ENCODE assay signal across 9 cellular contexts in genomic region chr17:35889818-35890773, GRCh38. TPM values are rescaled to one million over a fixed set of nuclear protein-coding genes. Genes with fewer than 3 reads are reported as not detected.
A peak's percentile ranks its signal among the peaks of the same experiment; 100 is the strongest.
DNase-seq lines count a peak whose midpoint lies in the region; ATAC-seq and TF ChIP-seq lines count a peak whose summit lies in the region.
"Had no signal": no experiment of that assay in that cellular context is flagged by ENCODE, and none has a peak within 500 bp of the region (broad histone marks: within the 10 kb centered on the region; RNA-seq: fewer than 3 reads in every experiment).

No MANE protein-coding gene starts in this region.

- peak overlapping the region; percentile 28 for H3K27ac Mint-ChIP-seq in activated T-helper 17 cell treated with anti-CD3 and anti-CD28 coated beads, Interleukin-2, amount 50 U/mL, for 72 hours
- H3K27ac Mint-ChIP-seq in stimulated activated naive B cell treated with anti-CD40 and anti-IgM and Interleukin-4, amounts not matched to agents 10 μg/mL and 1 μg/mL and 100 μg/mL, for 72 hours = no peak overlapping the region

- no peak overlapping the region for H3K4me3 ChIP-seq in AG04449 (ENCODE audit: low read depth, low read length)

- peak; percentile 36 for DNase-seq in AG04449 (ENCODE audit: low read depth, low spot score)
- DNase-seq in HEK293T (ENCODE audit: extremely low spot score) = no peak
- peak; percentile 19 for DNase-seq in kidney glomerular epithelial cell (lab: John Stamatoyannopoulos, UW)
- DNase-seq in stimulated activated naive B cell treated with anti-CD40 and anti-IgM and Interleukin-4, amounts not matched to agents 10 μg/mL and 1 μg/mL and 100 μg/mL, for 72 hours = no peak

- no peaks in the 10 kb centered on the region for H3K27me3 Mint-ChIP-seq in activated T-helper 17 cell treated with anti-CD3 and anti-CD28 coated beads, Interleukin-2, amount 50 U/mL, for 72 hours
- H3K27me3 Mint-ChIP-seq in stimulated activated naive B cell treated with anti-CD40 and anti-IgM and Interleukin-4, amounts not matched to agents 10 μg/mL and 1 μg/mL and 100 μg/mL, for 72 hours = no peaks in the 10 kb centered on the region

- no peaks in the 10 kb centered on the region for H3K9me3 Mint-ChIP-seq in activated T-helper 17 cell treated with anti-CD3 and anti-CD28 coated beads, Interleukin-2, amount 50 U/mL, for 72 hours
- H3K9me3 Mint-ChIP-seq in stimulated activated naive B cell treated with anti-CD40 and anti-IgM and Interleukin-4, amounts not matched to agents 10 μg/mL and 1 μg/mL and 100 μg/mL, for 72 hours = no peaks in the 10 kb centered on the region

- POLR2A ChIA-PET in AG04449 (lab: Yijun Ruan, JAX) (no interaction called here), HEK293T (lab: Yijun Ruan, JAX) (interaction anchor here (0.8 to 1.4 kb wide), 2 partner anchors 9 to 41 kb away, joined by 3 to 4 read pairs; partner anchors contain the start of gene RDM1)

- ATAC-seq in activated T-helper 17 cell treated with anti-CD3 and anti-CD28 coated beads, Interleukin-2, amount 50 U/mL, for 72 hours (replicated peaks) = no peak
- ATAC-seq in GM21737 (IDR thresholded peaks at IDR 0.05; ENCODE audit: unreplicated experiment) (no peak), GM18858 (IDR thresholded peaks at IDR 0.05; ENCODE audit: unreplicated experiment) (no peak), HG03039 (IDR thresholded peaks at IDR 0.05; ENCODE audit: unreplicated experiment) (no peak)
- no peak for ATAC-seq in stimulated activated naive B cell treated with anti-CD40 and anti-IgM and Interleukin-4, amounts not matched to agents 10 μg/mL and 1 μg/mL and 100 μg/mL, for 72 hours (replicated peaks)

- H3K4me1 Mint-ChIP-seq in activated T-helper 17 cell treated with anti-CD3 and anti-CD28 coated beads, Interleukin-2, amount 50 U/mL, for 72 hours = peaks cover 34% of the 10 kb centered on the region
- H3K4me1 Mint-ChIP-seq in stimulated activated naive B cell treated with anti-CD40 and anti-IgM and Interleukin-4, amounts not matched to agents 10 μg/mL and 1 μg/mL and 100 μg/mL, for 72 hours = peaks cover 4 to 6% of the 10 kb centered on the region in 2 donors

- H3K36me3 Mint-ChIP-seq in activated T-helper 17 cell treated with anti-CD3 and anti-CD28 coated beads, Interleukin-2, amount 50 U/mL, for 72 hours (ENCODE audit: low read depth) = no peaks in the 10 kb centered on the region
- H3K36me3 Mint-ChIP-seq in stimulated activated naive B cell treated with anti-CD40 and anti-IgM and Interleukin-4, amounts not matched to agents 10 μg/mL and 1 μg/mL and 100 μg/mL, for 72 hours = peaks cover 0 to 2% of the 10 kb centered on the region in 2 donors

- no peak overlapping the region for H3K4me3 Mint-ChIP-seq in activated T-helper 17 cell treated with anti-CD3 and anti-CD28 coated beads, Interleukin-2, amount 50 U/mL, for 72 hours
- H3K4me3 Mint-ChIP-seq in stimulated activated naive B cell treated with anti-CD40 and anti-IgM and Interleukin-4, amounts not matched to agents 10 μg/mL and 1 μg/mL and 100 μg/mL, for 72 hours = no peak overlapping the region

- TF ChIP-seq CTCF in AG04449 (IDR thresholded peaks at IDR 0.05; ENCODE audit: insufficient read depth, low read length, missing control alignments) = no peak

- CTCF ChIA-PET in AG04449 (lab: Yijun Ruan, JAX) = interaction anchor here (0.6 to 0.7 kb wide), 2 partner anchors 40 to 43 kb away, joined by 3 read pairs; no protein-coding TSS in a partner anchor
- CTCF ChIA-PET in HEK293T (lab: Yijun Ruan, JAX) = interaction anchor here (1.6 kb wide), 1 partner anchor 126 kb away, joined by 3 read pairs; no protein-coding TSS in a partner anchor

TF ChIP-seq in HEK293T, 16 proteins besides CTCF, POLR2A, EP300 and RAD21:
- TF ChIP-seq SP1 (IDR thresholded peaks at IDR 0.05) (no peak), ZNF384 (IDR thresholded peaks at IDR 0.05) (peak; percentile 57; the same call in 1 of the 2 replicates)

RNA-seq across cellular contexts. Expression of gene CCL5, which starts 9.9 kb away (rescaled TPM):
- 10 to 100 TPM; 17.2 to 22.5 TPM for total RNA-seq in activated T-helper 17 cell treated with anti-CD3 and anti-CD28 coated beads, Interleukin-2, amount 50 U/mL, for 72 hours

RNA-seq across cellular contexts. Expression of gene HEATR9, which starts 21.4 kb away (rescaled TPM):
- under 1 TPM in 1 of 2 donors, not detected in 1; 0.24 TPM for total RNA-seq in activated T-helper 17 cell treated with anti-CD3 and anti-CD28 coated beads, Interleukin-2, amount 50 U/mL, for 72 hours

RNA-seq across cellular contexts. Expression of gene RDM1, which starts 40.5 kb away (rescaled TPM):
- total RNA-seq in activated T-helper 17 cell treated with anti-CD3 and anti-CD28 coated beads, Interleukin-2, amount 50 U/mL, for 72 hours = 1 to 10 TPM; 2.0 to 4.3 TPM

RNA-seq across cellular contexts. Expression of gene LYZL6, which starts 53.4 kb away (rescaled TPM):
- total RNA-seq in activated T-helper 17 cell treated with anti-CD3 and anti-CD28 coated beads, Interleukin-2, amount 50 U/mL, for 72 hours = not detected
- total RNA-seq: T-helper 1 cell treated with Interleukin-12 subunit alpha and Interleukin-12 subunit beta and Interleukin-4 antibody, amounts not matched to agents 30 ng/mL and 1 ng/mL, for 36 hours had no signal

Comparison
In these comparisons a context has a peak if more than half of its experiments do, and no peak if none do; other contexts are left out.
1. DNase-seq: peak in AG04449 (single experiment) and kidney glomerular epithelial cell (single experiment); none in HEK293T (single experiment) and stimulated activated naive B cell treated with anti-CD40 and anti-IgM and Interleukin-4, amounts not matched to agents 10 μg/mL and 1 μg/mL and 100 μg/mL, for 72 hours (single experiment).